Comparison of ENCODE assay signal across 1 cellular context in the genomic region with DNA sequence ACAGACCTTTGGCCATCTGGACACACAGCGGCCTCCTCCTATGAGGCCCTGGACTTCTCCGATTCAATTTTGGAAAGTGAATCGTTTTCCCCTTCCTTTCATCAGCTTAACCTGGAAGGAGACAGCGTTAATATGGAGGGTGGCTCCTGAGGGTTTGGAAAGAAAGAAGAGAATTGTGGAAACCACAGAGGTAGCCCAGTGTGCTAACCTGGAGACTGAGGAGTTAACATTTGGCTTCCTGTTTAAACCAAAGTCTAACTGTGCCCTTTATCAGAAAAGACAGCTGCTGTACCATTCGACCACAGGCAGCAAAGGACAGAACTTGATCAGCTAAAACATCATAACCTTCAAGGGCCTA.
TF ChIP-seq lines count a peak whose summit lies in the region.

No MANE protein-coding gene starts in this region.

TF ChIP-seq in K562, 482 proteins besides CTCF, POLR2A, EP300 and RAD21 (continued from another document and continues in another):
- TF ChIP-seq, protein P1, sequence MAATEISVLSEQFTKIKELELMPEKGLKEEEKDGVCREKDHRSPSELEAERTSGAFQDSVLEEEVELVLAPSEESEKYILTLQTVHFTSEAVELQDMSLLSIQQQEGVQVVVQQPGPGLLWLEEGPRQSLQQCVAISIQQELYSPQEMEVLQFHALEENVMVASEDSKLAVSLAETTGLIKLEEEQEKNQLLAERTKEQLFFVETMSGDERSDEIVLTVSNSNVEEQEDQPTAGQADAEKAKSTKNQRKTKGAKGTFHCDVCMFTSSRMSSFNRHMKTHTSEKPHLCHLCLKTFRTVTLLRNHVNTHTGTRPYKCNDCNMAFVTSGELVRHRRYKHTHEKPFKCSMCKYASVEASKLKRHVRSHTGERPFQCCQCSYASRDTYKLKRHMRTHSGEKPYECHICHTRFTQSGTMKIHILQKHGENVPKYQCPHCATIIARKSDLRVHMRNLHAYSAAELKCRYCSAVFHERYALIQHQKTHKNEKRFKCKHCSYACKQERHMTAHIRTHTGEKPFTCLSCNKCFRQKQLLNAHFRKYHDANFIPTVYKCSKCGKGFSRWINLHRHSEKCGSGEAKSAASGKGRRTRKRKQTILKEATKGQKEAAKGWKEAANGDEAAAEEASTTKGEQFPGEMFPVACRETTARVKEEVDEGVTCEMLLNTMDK (IDR thresholded peaks at IDR 0.05; ENCODE audit: borderline replicate concordance, insufficient read depth, low read depth, low read length, poor library complexity, severe bottlenecking) = no peak
- TF ChIP-seq, protein P2, sequence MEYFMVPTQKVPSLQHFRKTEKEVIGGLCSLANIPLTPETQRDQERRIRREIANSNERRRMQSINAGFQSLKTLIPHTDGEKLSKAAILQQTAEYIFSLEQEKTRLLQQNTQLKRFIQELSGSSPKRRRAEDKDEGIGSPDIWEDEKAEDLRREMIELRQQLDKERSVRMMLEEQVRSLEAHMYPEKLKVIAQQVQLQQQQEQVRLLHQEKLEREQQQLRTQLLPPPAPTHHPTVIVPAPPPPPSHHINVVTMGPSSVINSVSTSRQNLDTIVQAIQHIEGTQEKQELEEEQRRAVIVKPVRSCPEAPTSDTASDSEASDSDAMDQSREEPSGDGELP (CRISPR knock-in tag; IDR thresholded peaks at IDR 0.05; ENCODE audit: borderline replicate concordance) = no peak
- TF ChIP-seq, protein P3, sequence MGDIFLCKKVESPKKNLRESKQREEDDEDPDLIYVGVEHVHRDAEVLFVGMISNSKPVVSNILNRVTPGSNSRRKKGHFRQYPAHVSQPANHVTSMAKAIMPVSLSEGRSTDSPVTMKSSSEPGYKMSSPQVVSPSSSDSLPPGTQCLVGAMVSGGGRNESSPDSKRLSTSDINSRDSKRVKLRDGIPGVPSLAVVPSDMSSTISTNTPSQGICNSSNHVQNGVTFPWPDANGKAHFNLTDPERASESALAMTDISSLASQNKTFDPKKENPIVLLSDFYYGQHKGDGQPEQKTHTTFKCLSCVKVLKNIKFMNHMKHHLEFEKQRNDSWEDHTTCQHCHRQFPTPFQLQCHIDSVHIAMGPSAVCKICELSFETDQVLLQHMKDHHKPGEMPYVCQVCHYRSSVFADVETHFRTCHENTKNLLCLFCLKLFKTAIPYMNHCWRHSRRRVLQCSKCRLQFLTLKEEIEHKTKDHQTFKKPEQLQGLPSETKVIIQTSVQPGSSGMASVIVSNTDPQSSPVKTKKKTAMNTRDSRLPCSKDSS (IDR thresholded peaks at IDR 0.05; ENCODE audit: low read depth, partially characterized antibody) = no peak
- TF ChIP-seq, protein P4, sequence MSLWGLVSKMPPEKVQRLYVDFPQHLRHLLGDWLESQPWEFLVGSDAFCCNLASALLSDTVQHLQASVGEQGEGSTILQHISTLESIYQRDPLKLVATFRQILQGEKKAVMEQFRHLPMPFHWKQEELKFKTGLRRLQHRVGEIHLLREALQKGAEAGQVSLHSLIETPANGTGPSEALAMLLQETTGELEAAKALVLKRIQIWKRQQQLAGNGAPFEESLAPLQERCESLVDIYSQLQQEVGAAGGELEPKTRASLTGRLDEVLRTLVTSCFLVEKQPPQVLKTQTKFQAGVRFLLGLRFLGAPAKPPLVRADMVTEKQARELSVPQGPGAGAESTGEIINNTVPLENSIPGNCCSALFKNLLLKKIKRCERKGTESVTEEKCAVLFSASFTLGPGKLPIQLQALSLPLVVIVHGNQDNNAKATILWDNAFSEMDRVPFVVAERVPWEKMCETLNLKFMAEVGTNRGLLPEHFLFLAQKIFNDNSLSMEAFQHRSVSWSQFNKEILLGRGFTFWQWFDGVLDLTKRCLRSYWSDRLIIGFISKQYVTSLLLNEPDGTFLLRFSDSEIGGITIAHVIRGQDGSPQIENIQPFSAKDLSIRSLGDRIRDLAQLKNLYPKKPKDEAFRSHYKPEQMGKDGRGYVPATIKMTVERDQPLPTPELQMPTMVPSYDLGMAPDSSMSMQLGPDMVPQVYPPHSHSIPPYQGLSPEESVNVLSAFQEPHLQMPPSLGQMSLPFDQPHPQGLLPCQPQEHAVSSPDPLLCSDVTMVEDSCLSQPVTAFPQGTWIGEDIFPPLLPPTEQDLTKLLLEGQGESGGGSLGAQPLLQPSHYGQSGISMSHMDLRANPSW (CRISPR knock-in tag; IDR thresholded peaks at IDR 0.05) = no peak
- TF ChIP-seq ZNF347 (CRISPR knock-in tag; IDR thresholded peaks at IDR 0.05; ENCODE audit: low read depth) = no peak
- no peak for TF ChIP-seq GTF2A2 (tag; IDR thresholded peaks at IDR 0.05)
- 0 out of 2 replicates have a peak, but pooled peaks have one; percentile 7 for TF ChIP-seq MTA2 (IDR thresholded peaks at IDR 0.05; ENCODE audit: low read depth)
- TF ChIP-seq, protein P5, sequence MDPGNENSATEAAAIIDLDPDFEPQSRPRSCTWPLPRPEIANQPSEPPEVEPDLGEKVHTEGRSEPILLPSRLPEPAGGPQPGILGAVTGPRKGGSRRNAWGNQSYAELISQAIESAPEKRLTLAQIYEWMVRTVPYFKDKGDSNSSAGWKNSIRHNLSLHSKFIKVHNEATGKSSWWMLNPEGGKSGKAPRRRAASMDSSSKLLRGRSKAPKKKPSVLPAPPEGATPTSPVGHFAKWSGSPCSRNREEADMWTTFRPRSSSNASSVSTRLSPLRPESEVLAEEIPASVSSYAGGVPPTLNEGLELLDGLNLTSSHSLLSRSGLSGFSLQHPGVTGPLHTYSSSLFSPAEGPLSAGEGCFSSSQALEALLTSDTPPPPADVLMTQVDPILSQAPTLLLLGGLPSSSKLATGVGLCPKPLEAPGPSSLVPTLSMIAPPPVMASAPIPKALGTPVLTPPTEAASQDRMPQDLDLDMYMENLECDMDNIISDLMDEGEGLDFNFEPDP (CRISPR knock-in tag; IDR thresholded peaks at IDR 0.05) = no peak
- no peak for TF ChIP-seq CSDE1 (IDR thresholded peaks at IDR 0.05)
- TF ChIP-seq THRB (CRISPR knock-in tag; conservative IDR thresholded peaks at IDR 0.05) = no peak
- no peak for TF ChIP-seq DDX20 (tag; IDR thresholded peaks at IDR 0.05; ENCODE audit: low read depth)
- no peak for TF ChIP-seq RBM22 (IDR thresholded peaks at IDR 0.05; ENCODE audit: low read depth, low read length, poor library complexity, severe bottlenecking)
- TF ChIP-seq COPS2 (conservative IDR thresholded peaks at IDR 0.05) = no peak
- TF ChIP-seq, protein P6, sequence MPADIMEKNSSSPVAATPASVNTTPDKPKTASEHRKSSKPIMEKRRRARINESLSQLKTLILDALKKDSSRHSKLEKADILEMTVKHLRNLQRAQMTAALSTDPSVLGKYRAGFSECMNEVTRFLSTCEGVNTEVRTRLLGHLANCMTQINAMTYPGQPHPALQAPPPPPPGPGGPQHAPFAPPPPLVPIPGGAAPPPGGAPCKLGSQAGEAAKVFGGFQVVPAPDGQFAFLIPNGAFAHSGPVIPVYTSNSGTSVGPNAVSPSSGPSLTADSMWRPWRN (IDR thresholded peaks at IDR 0.05; ENCODE audit: low read depth) = no peak
- no peak for TF ChIP-seq FOS (IDR thresholded peaks at IDR 0.05; ENCODE audit: extremely low read depth, insufficient read length)
- peak; percentile 62 for TF ChIP-seq TEAD4 (IDR thresholded peaks at IDR 0.05; ENCODE audit: low read length)
- TF ChIP-seq TEAD4 (CRISPR knock-in tag; IDR thresholded peaks at IDR 0.05; ENCODE audit: borderline replicate concordance) = no peak
- no peak for TF ChIP-seq SUPT5H (IDR thresholded peaks at IDR 0.05)
- TF ChIP-seq MYBL2 (IDR thresholded peaks at IDR 0.05; ENCODE audit: low read depth) = no peak
- no peak for TF ChIP-seq MYBL2 (CRISPR knock-in tag; IDR thresholded peaks at IDR 0.05; ENCODE audit: borderline replicate concordance)
- no peak for TF ChIP-seq PTBP1 (IDR thresholded peaks at IDR 0.05; ENCODE audit: low read depth, low read length)
- no peak for TF ChIP-seq GABPB1 (CRISPR knock-in tag; IDR thresholded peaks at IDR 0.05)
- TF ChIP-seq MEF2A (IDR thresholded peaks at IDR 0.05; ENCODE audit: control insufficient read depth, low read depth, low read length) = no peak
- TF ChIP-seq HDAC1 (IDR thresholded peaks at IDR 0.05) = no peak
- TF ChIP-seq, protein P7, sequence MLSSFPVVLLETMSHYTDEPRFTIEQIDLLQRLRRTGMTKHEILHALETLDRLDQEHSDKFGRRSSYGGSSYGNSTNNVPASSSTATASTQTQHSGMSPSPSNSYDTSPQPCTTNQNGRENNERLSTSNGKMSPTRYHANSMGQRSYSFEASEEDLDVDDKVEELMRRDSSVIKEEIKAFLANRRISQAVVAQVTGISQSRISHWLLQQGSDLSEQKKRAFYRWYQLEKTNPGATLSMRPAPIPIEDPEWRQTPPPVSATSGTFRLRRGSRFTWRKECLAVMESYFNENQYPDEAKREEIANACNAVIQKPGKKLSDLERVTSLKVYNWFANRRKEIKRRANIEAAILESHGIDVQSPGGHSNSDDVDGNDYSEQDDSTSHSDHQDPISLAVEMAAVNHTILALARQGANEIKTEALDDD (IDR thresholded peaks at IDR 0.05) = peak; percentile 65
- TF ChIP-seq CBFA2T2 (conservative IDR thresholded peaks at IDR 0.05) = peak; percentile 23; the same call in 1 of the 2 replicates
- TF ChIP-seq PURB (CRISPR knock-in tag; IDR thresholded peaks at IDR 0.05; ENCODE audit: low read depth) = no peak
- peak in 1 of 2 experiments; percentile 68; a peak in 1 of 4 replicates for TF ChIP-seq RCOR1 (IDR thresholded peaks at IDR 0.05; ENCODE audit: borderline replicate concordance in 1 of 2, low read depth in 2 of 2, low read length in 2 of 2)
- no peak; the same call in 1 of the 2 replicates for TF ChIP-seq ZFX (CRISPR knock-in tag; IDR thresholded peaks at IDR 0.05)
- TF ChIP-seq CBFB (CRISPR knock-in tag; IDR thresholded peaks at IDR 0.05) = no peak
- TF ChIP-seq RBM14 (IDR thresholded peaks at IDR 0.05; ENCODE audit: borderline replicate concordance, insufficient read depth, low read depth, low read length) = no peak
- TF ChIP-seq DNMT1 (IDR thresholded peaks at IDR 0.05) = no peak
- 0 out of 2 replicates have a peak, but pooled peaks have one; percentile 30 for TF ChIP-seq PML (IDR thresholded peaks at IDR 0.05; ENCODE audit: low read length)
- TF ChIP-seq NFXL1 (CRISPR knock-in tag; IDR thresholded peaks at IDR 0.05) = no peak
- TF ChIP-seq SNIP1 (IDR thresholded peaks at IDR 0.05; ENCODE audit: low read depth) = no peak
- no peak for TF ChIP-seq U2AF1 (optimal IDR thresholded peaks at IDR 0.05; ENCODE audit: low read depth, low read length)
- no peak for TF ChIP-seq PTRF (tag; IDR thresholded peaks at IDR 0.05)
- TF ChIP-seq ARID2 (IDR thresholded peaks at IDR 0.05) = no peak
- no peak for TF ChIP-seq ZFPM2 (CRISPR knock-in tag; IDR thresholded peaks at IDR 0.05)
- TF ChIP-seq ZNF121 (CRISPR knock-in tag; conservative IDR thresholded peaks at IDR 0.05) = no peak
- no peak for TF ChIP-seq HNRNPLL (IDR thresholded peaks at IDR 0.05; ENCODE audit: low read depth, low read length, poor library complexity, severe bottlenecking)
- TF ChIP-seq ZNF583 (CRISPR knock-in tag; IDR thresholded peaks at IDR 0.05) = no peak
- TF ChIP-seq RFX1 (IDR thresholded peaks at IDR 0.05) = no peak
- TF ChIP-seq MCM2 (IDR thresholded peaks at IDR 0.05; ENCODE audit: low read depth) = no peak
- TF ChIP-seq ZC3H4 (CRISPR knock-in tag; IDR thresholded peaks at IDR 0.05; ENCODE audit: borderline replicate concordance) = no peak
- TF ChIP-seq ETV6 (IDR thresholded peaks at IDR 0.05; ENCODE audit: borderline replicate concordance in 1 of 2, low read depth in 2 of 2, low read length in 1 of 2) = no peak
- no peak for TF ChIP-seq ETV6 (CRISPR knock-in tag; IDR thresholded peaks at IDR 0.05; ENCODE audit: borderline replicate concordance)
- TF ChIP-seq ASH1L (IDR thresholded peaks at IDR 0.05; ENCODE audit: borderline replicate concordance, low read depth, partially characterized antibody) = no peak
- TF ChIP-seq ZNF140 (CRISPR knock-in tag; IDR thresholded peaks at IDR 0.05) = no peak
- 0 out of 2 replicates have a peak, but pooled peaks have one; percentile 26 for TF ChIP-seq SMARCA4 (IDR thresholded peaks at IDR 0.05)
- 0 out of 2 replicates have a peak, but pooled peaks have one; percentile 14 for TF ChIP-seq POLR2AphosphoS5 (IDR thresholded peaks at IDR 0.05; ENCODE audit: control insufficient read depth, insufficient read depth, low read depth, low read length)
- TF ChIP-seq, protein P8, sequence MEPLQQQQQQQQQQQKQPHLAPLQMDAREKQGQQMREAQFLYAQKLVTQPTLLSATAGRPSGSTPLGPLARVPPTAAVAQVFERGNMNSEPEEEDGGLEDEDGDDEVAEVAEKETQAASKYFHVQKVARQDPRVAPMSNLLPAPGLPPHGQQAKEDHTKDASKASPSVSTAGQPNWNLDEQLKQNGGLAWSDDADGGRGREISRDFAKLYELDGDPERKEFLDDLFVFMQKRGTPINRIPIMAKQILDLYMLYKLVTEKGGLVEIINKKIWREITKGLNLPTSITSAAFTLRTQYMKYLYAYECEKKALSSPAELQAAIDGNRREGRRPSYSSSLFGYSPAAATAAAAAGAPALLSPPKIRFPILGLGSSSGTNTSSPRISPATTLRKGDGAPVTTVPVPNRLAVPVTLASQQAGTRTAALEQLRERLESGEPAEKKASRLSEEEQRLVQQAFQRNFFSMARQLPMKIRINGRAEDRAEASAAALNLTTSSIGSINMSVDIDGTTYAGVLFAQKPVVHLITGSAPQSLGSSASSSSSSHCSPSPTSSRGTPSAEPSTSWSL (CRISPR knock-in tag; IDR thresholded peaks at IDR 0.05; ENCODE audit: borderline replicate concordance) = no peak
- TF ChIP-seq RAD51 (IDR thresholded peaks at IDR 0.05; ENCODE audit: borderline replicate concordance, low read depth) = no peak
- no peak for TF ChIP-seq SOX6 (IDR thresholded peaks at IDR 0.05)
- no peak for TF ChIP-seq HMG20B (CRISPR knock-in tag; IDR thresholded peaks at IDR 0.05)
- TF ChIP-seq GTF2E2 (tag; IDR thresholded peaks at IDR 0.05) = 0 out of 2 replicates have a peak, but pooled peaks have one; percentile 26
- TF ChIP-seq JUNB (CRISPR knock-in tag; conservative IDR thresholded peaks at IDR 0.05) = no peak
- TF ChIP-seq, protein P9, sequence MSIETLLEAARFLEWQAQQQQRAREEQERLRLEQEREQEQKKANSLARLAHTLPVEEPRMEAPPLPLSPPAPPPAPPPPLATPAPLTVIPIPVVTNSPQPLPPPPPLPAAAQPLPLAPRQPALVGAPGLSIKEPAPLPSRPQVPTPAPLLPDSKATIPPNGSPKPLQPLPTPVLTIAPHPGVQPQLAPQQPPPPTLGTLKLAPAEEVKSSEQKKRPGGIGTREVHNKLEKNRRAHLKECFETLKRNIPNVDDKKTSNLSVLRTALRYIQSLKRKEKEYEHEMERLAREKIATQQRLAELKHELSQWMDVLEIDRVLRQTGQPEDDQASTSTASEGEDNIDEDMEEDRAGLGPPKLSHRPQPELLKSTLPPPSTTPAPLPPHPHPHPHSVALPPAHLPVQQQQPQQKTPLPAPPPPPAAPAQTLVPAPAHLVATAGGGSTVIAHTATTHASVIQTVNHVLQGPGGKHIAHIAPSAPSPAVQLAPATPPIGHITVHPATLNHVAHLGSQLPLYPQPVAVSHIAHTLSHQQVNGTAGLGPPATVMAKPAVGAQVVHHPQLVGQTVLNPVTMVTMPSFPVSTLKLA (conservative IDR thresholded peaks at IDR 0.05) = no peak
